In the genomic region with DNA sequence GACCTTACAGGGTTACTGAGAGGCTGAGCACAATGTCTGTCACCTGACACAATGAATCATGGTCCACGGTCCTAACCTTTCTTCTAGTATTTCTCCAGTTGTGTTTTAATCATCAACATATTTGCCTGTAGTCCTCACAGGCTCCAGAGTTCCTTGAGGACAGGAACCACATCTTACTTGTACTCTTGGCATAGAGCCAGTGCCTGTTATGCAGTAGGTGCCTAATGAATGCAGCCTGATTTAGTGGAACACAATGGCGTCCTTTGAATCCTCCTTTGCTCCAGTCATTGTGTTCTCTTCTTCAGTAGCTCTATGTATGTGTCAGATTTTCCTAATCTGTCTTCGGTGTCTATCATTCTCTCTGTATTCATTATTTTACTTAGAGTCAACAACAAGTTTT, we compare ENCODE assay signal across 23 cellular contexts.
"Had no signal": no experiment of that assay in that cellular context is flagged by ENCODE, and none has a peak within 500 bp of the region (broad histone marks: within the 10 kb centered on the region; RNA-seq: fewer than 3 reads in every experiment).

No MANE protein-coding gene starts in this region.

- H3K4me2 ChIP-seq: KMS-11 had no signal

- FAIRE-seq: RCC 7860 had no signal

- H3K9ac ChIP-seq: KMS-11 had no signal

- H3K27ac ChIP-seq: KMS-11 had no signal

- ATAC-seq: SK-N-SH treated with all-trans-retinoic acid at 6 μM for 48 hours had no signal

- DNase-seq: Kasumi-1, MM.1S, MV-4-11, NCI-H1048, NCI-H1105, NCI-H1417, NCI-H146, NCI-H1694 treated with DMSO at 0.1 percent for 48 hours, NCI-H1930, NCI-H2081, NCI-H2107, NCI-H226, NCI-H446, NCI-H510A, NCI-H524 treated with DMSO at 0.1 percent for 48 hours, NCI-H69, NCI-H774, Right ventricle myocardium superior, RPMI8226, T-helper 1 cell had no signal
